In genomic region chr10:96972264-96972663, GRCh38 we compare ENCODE assay signal across 34 cellular contexts.
"Had no signal": no experiment of that assay in that cellular context is flagged by ENCODE, and none has a peak within 500 bp of the region (broad histone marks: within the 10 kb centered on the region; RNA-seq: fewer than 3 reads in every experiment).

No MANE protein-coding gene starts in this region.

- H3K9me3 ChIP-seq: adrenal gland, body of pancreas, heart left ventricle, psoas muscle, suprapubic skin, tibial artery, upper lobe of right lung had no signal

- DNase-seq: activated CD4-positive, alpha-beta memory T cell treated with anti-CD3 and anti-CD28 coated beads for 36 hours; activated CD4-positive, alpha-beta T cell treated with anti-CD3 and anti-CD28 coated beads for 48 hours; activated CD8-positive, alpha-beta memory T cell treated with anti-CD3 and anti-CD28 coated beads, Interleukin-2, amount 50 U/mL, for 4 hours; activated effector memory CD4-positive, alpha-beta T cell treated with anti-CD3 and anti-CD28 coated beads, Interleukin-2, amount 50 U/mL, for 16 hours; activated naive CD4-positive, alpha-beta T cell treated with anti-CD3 and anti-CD28 coated beads for 36 hours; activated naive CD8-positive, alpha-beta T cell treated with anti-CD3 and anti-CD28 coated beads for 36 hours; activated T-cell treated with anti-CD3 and anti-CD28 coated beads, Interleukin-2, amount 50 U/mL, for 1 hour; adrenal gland; aorta; body of pancreas; cerebellar nuclear complex; effector memory CD8-positive, alpha-beta T cell; erythroblast; foreskin fibroblast; heart left ventricle; left ventricle myocardium superior; mammary epithelial cell; naive B cell; occipital lobe; psoas muscle; right cardiac atrium; stimulated activated CD4-positive, alpha-beta T cell treated with anti-CD3 and anti-CD28 coated beads, Interleukin-15, amount 100 ng/mL, for 24 hours; stimulated activated CD4-positive, alpha-beta T cell treated with anti-CD3 and anti-CD28 coated beads, Interleukin-2, amount 100 ng/mL, for 24 hours; stimulated activated naive B cell treated with anti-CD40 and anti-IgM and Interleukin-4, amounts not matched to agents 10 μg/mL and 1 μg/mL and 100 μg/mL, for 72 hours; T-helper 17 cell; T1000; tibial artery; upper lobe of right lung; WERI-Rb-1 had no signal

- H3K4me3 ChIP-seq: adrenal gland, body of pancreas, cardiac muscle cell, coronary artery, heart left ventricle, psoas muscle, suprapubic skin, tibial artery, upper lobe of right lung had no signal

- H3K9ac ChIP-seq: parathyroid adenoma had no signal

- H2AFZ ChIP-seq: parathyroid adenoma had no signal

- H3K27me3 ChIP-seq: adrenal gland, body of pancreas, cardiac muscle cell, heart left ventricle, suprapubic skin, tibial artery, upper lobe of right lung had no signal

- H3K27ac ChIP-seq: adrenal gland, body of pancreas, cardiac muscle cell, coronary artery, heart left ventricle, parathyroid adenoma, psoas muscle, suprapubic skin, tibial artery, upper lobe of right lung, WERI-Rb-1 had no signal

- H3K4me1 ChIP-seq: adrenal gland, body of pancreas, parathyroid adenoma, psoas muscle, suprapubic skin, tibial artery, upper lobe of right lung had no signal

- H3K36me3 ChIP-seq: adrenal gland, cardiac muscle cell, heart left ventricle, suprapubic skin, tibial artery, upper lobe of right lung, WERI-Rb-1 had no signal

- H3K79me2 ChIP-seq: parathyroid adenoma had no signal

- ATAC-seq: activated CD4-positive, CD25-positive, alpha-beta regulatory T cell treated with anti-CD3 and anti-CD28 coated beads, Interleukin-2, amount 50 U/mL, for 24 hours; body of pancreas; effector memory CD8-positive, alpha-beta T cell; heart left ventricle; left ventricle myocardium superior; psoas muscle; right cardiac atrium; stimulated activated naive B cell treated with anti-CD40 and anti-IgM and Interleukin-4, amounts not matched to agents 10 μg/mL and 1 μg/mL and 100 μg/mL, for 72 hours; T-helper 17 cell; upper lobe of right lung had no signal
